In the genomic region with DNA sequence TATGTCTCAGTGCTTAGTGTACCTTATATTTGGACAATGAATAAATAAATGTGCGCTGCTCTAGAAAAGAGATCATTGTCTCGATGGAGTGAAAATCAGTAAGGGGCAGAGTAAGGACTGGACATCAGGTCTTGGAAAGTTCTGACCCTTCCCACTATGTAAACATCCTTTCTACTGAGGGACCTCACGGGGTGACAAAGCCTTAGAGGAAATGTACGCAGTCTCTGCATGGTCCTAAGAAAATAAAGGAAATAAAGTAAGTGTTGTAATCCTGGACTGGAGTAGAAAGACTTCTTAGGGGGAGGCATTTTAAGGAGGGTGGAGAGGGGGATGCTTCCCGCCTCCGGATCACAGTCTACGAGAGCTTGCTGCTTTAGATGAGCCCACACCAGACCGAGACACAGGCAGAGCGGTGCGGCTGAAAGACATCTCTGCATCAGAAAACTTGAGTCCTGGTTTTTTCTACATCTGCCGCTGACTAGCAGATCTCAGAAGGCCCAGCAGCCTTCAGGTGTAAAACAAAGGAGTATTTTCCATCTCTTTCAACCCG, we compare ENCODE assay signal across 23 cellular contexts. TPM values are rescaled to one million over a fixed set of nuclear protein-coding genes. Genes with fewer than 3 reads are reported as not detected.
DNase-seq lines count a peak whose midpoint lies in the region; ATAC-seq and TF ChIP-seq lines count a peak whose summit lies in the region.
"Had no signal": no experiment of that assay in that cellular context is flagged by ENCODE, and none has a peak within 500 bp of the region (broad histone marks: within the 10 kb centered on the region; RNA-seq: fewer than 3 reads in every experiment).

No MANE protein-coding gene starts in this region.

- H3K27me3 ChIP-seq in CD4-positive, alpha-beta T cell (ENCODE audit: control insufficient read depth, insufficient read depth, low read length): no peaks in the 10 kb centered on the region
- H3K27me3 ChIP-seq: BE2C had no signal

- H3K4me3 Mint-ChIP-seq in activated CD4-positive, alpha-beta T cell treated with anti-CD3 and anti-CD28 coated beads, Interleukin-2, amount 10 ng/mL, durations not matched to agents 7 days and 5 days: no peak overlapping the region
- peak overlapping the region; percentile 39 for H3K4me3 Mint-ChIP-seq in CD4-positive, alpha-beta T cell
- H3K4me3 Mint-ChIP-seq in activated naive CD8-positive, alpha-beta T cell treated with anti-CD3 and anti-CD28 coated beads for 36 hours: no peak overlapping the region
- H3K4me3 Mint-ChIP-seq in naive B cell: peak overlapping the region in 7 of 8 donors; percentile 17 to 92 (median 80)
- H3K4me3 Mint-ChIP-seq: activated CD4-positive, alpha-beta memory T cell treated with anti-CD3 and anti-CD28 coated beads for 36 hours; WTC11 had no signal

- peaks cover 29% of the 10 kb centered on the region for H3K4me1 Mint-ChIP-seq in activated CD4-positive, alpha-beta T cell treated with anti-CD3 and anti-CD28 coated beads, Interleukin-2, amount 10 ng/mL, durations not matched to agents 7 days and 5 days
- peaks cover 17% of the 10 kb centered on the region for H3K4me1 Mint-ChIP-seq in CD4-positive, alpha-beta T cell (ENCODE audit: low read depth)
- peaks cover 26% of the 10 kb centered on the region for H3K4me1 Mint-ChIP-seq in activated naive CD8-positive, alpha-beta T cell treated with anti-CD3 and anti-CD28 coated beads for 36 hours
- H3K4me1 Mint-ChIP-seq in naive B cell: peaks cover 14 to 28% (median 25%) of the 10 kb centered on the region in 3 donors

- peak overlapping the region; percentile 91 for H3K27ac Mint-ChIP-seq in activated CD4-positive, alpha-beta T cell treated with anti-CD3 and anti-CD28 coated beads, Interleukin-2, amount 10 ng/mL, durations not matched to agents 7 days and 5 days
- no peak overlapping the region for H3K27ac Mint-ChIP-seq in CD4-positive, alpha-beta T cell
- peak overlapping the region; percentile 84 for H3K27ac Mint-ChIP-seq in activated naive CD8-positive, alpha-beta T cell treated with anti-CD3 and anti-CD28 coated beads for 36 hours
- peak overlapping the region in 4 of 6 donors; percentile 8 to 81 (median 52) for H3K27ac Mint-ChIP-seq in naive B cell
- H3K27ac Mint-ChIP-seq: activated CD4-positive, alpha-beta memory T cell treated with anti-CD3 and anti-CD28 coated beads for 36 hours; WTC11 had no signal

- H3K36me3 Mint-ChIP-seq in activated CD4-positive, alpha-beta T cell treated with anti-CD3 and anti-CD28 coated beads, Interleukin-2, amount 10 ng/mL, durations not matched to agents 7 days and 5 days (ENCODE audit: low read depth): no peaks in the 10 kb centered on the region
- no peaks in the 10 kb centered on the region for H3K36me3 Mint-ChIP-seq in CD4-positive, alpha-beta T cell (ENCODE audit: low read depth)
- peaks cover 4% of the 10 kb centered on the region for H3K36me3 Mint-ChIP-seq in activated naive CD8-positive, alpha-beta T cell treated with anti-CD3 and anti-CD28 coated beads for 36 hours
- H3K36me3 Mint-ChIP-seq in naive B cell: no peaks in the 10 kb centered on the region
- H3K36me3 Mint-ChIP-seq: activated CD4-positive, alpha-beta memory T cell treated with anti-CD3 and anti-CD28 coated beads for 36 hours; WTC11 had no signal

- no peak for DNase-seq in activated CD4-positive, alpha-beta T cell treated with anti-CD3 and anti-CD28 coated beads, Interleukin-2, amount 10 ng/mL, durations not matched to agents 7 days and 5 days
- no peak for DNase-seq in activated CD4-positive, alpha-beta T cell treated with anti-CD3 and anti-CD28 coated beads for 1 hour
- DNase-seq in CD4-positive, alpha-beta T cell: no peak
- DNase-seq in activated naive CD8-positive, alpha-beta T cell treated with anti-CD3 and anti-CD28 coated beads for 36 hours: no peak
- DNase-seq in naive B cell (no peak), NCI-H2107 (lab: John Stamatoyannopoulos, UW) (no peak), dermis blood vessel endothelial cell (no peak), HuH-7 (ENCODE audit: low spot score) (no peak)
- DNase-seq: activated CD4-positive, alpha-beta memory T cell treated with anti-CD3 and anti-CD28 coated beads for 36 hours; activated naive CD4-positive, alpha-beta T cell; aorta; BE2C; central memory CD4-positive, alpha-beta T cell; H7; Karpas-422; kidney glomerular epithelial cell; mesenchymal stem cell; NCI-H1694 treated with DMSO at 0.1 percent for 48 hours; NCI-H2171 treated with DMSO at 0.1 percent for 48 hours; T1000 had no signal

- no peaks in the 10 kb centered on the region for H3K9me3 ChIP-seq in CD4-positive, alpha-beta T cell (ENCODE audit: control insufficient read depth, low read length)
- H3K9me3 ChIP-seq: A549, BE2C had no signal

- TF ChIP-seq CTCF in CD4-positive, alpha-beta T cell (IDR thresholded peaks at IDR 0.05): no peak

- no peak overlapping the region for H3K27ac ChIP-seq in CD4-positive, alpha-beta T cell (ENCODE audit: low read depth, low read length)
- H3K27ac ChIP-seq: A549, epithelial cell of prostate had no signal

- no peak for ATAC-seq in CD4-positive, alpha-beta T cell (ENCODE audit: poor library complexity)
- ATAC-seq in naive B cell (ENCODE audit: low read depth in 2 of 2): no peak
- ATAC-seq: A549, WTC11 had no signal

- intact Hi-C loops in CD4-positive, alpha-beta T cell (cut with DNase I, micrococcal nuclease): no loop called here

- H3K9me3 Mint-ChIP-seq in activated CD4-positive, alpha-beta T cell treated with anti-CD3 and anti-CD28 coated beads, Interleukin-2, amount 10 ng/mL, durations not matched to agents 7 days and 5 days: no peaks in the 10 kb centered on the region
- H3K9me3 Mint-ChIP-seq in CD4-positive, alpha-beta T cell: no peaks in the 10 kb centered on the region
- H3K9me3 Mint-ChIP-seq in activated naive CD8-positive, alpha-beta T cell treated with anti-CD3 and anti-CD28 coated beads for 36 hours: peaks cover 3% of the 10 kb centered on the region
- H3K9me3 Mint-ChIP-seq in naive B cell: no peaks in the 10 kb centered on the region
- H3K9me3 Mint-ChIP-seq: activated CD4-positive, alpha-beta memory T cell treated with anti-CD3 and anti-CD28 coated beads for 36 hours; WTC11 had no signal

- POLR2A ChIA-PET in activated CD4-positive, alpha-beta T cell treated with anti-CD3 and anti-CD28 coated beads, Interleukin-2, amount 10 ng/mL, durations not matched to agents 7 days and 5 days (lab: Charles Lee): no interaction called here
- POLR2A ChIA-PET in CD4-positive, alpha-beta T cell (lab: Charles Lee): no interaction called here

- H3K27me3 Mint-ChIP-seq in activated CD4-positive, alpha-beta T cell treated with anti-CD3 and anti-CD28 coated beads, Interleukin-2, amount 10 ng/mL, durations not matched to agents 7 days and 5 days: no peaks in the 10 kb centered on the region
- no peaks in the 10 kb centered on the region for H3K27me3 Mint-ChIP-seq in CD4-positive, alpha-beta T cell
- H3K27me3 Mint-ChIP-seq in activated naive CD8-positive, alpha-beta T cell treated with anti-CD3 and anti-CD28 coated beads for 36 hours: peaks cover 3% of the 10 kb centered on the region
- H3K27me3 Mint-ChIP-seq in naive B cell: no peaks in the 10 kb centered on the region

- CTCF ChIA-PET in activated CD4-positive, alpha-beta T cell treated with anti-CD3 and anti-CD28 coated beads, Interleukin-2, amount 10 ng/mL, durations not matched to agents 7 days and 5 days (lab: Charles Lee): no interaction called here
- CTCF ChIA-PET in CD4-positive, alpha-beta T cell (lab: Charles Lee): no interaction called here

RNA-seq across cellular contexts. Expression of a gene that starts 22.3 kb away (rescaled TPM):
- total RNA-seq in activated CD4-positive, alpha-beta T cell treated with anti-CD3 and anti-CD28 coated beads, Interleukin-2, amount 10 ng/mL, durations not matched to agents 7 days and 5 days: 1 to 10 TPM; 5.0 to 5.8 TPM
- 1 to 10 TPM; 6.3 to 7.4 TPM for total RNA-seq in CD4-positive, alpha-beta T cell
- 1 to 10 TPM; 4.6 to 4.7 TPM for total RNA-seq in activated naive CD8-positive, alpha-beta T cell treated with anti-CD3 and anti-CD28 coated beads for 36 hours
- polyA plus RNA-seq in naive B cell (ENCODE audit: low read depth in 6 of 6): 1 to 10 TPM; 1.1 to 4.0 (median 2.6) TPM
- 6.1 and 10.2 TPM in 2 replicates for total RNA-seq in dermis blood vessel endothelial cell

RNA-seq across cellular contexts. Expression of a gene that starts 55.1 kb away (rescaled TPM):
- under 1 TPM in 1 of 2 experiments, not detected in 1; 0.08 TPM for total RNA-seq in activated CD4-positive, alpha-beta T cell treated with anti-CD3 and anti-CD28 coated beads, Interleukin-2, amount 10 ng/mL, durations not matched to agents 7 days and 5 days
- under 1 TPM; 0.03 to 0.08 TPM for total RNA-seq in CD4-positive, alpha-beta T cell
- under 1 TPM; 0.08 to 0.10 TPM for total RNA-seq in activated naive CD8-positive, alpha-beta T cell treated with anti-CD3 and anti-CD28 coated beads for 36 hours
- polyA plus RNA-seq in naive B cell (ENCODE audit: low read depth in 6 of 6): not detected
- 196 and 425 TPM in 2 replicates for total RNA-seq in dermis blood vessel endothelial cell

Comparison
In these comparisons a context has a peak if more than half of its experiments do, and no peak if none do; other contexts are left out.
1. H3K4me3 Mint-ChIP-seq: peak in CD4-positive, alpha-beta T cell (single experiment) and naive B cell (7 of 8); none in activated CD4-positive, alpha-beta T cell treated with anti-CD3 and anti-CD28 coated beads, Interleukin-2, amount 10 ng/mL, durations not matched to agents 7 days and 5 days (single experiment) and activated naive CD8-positive, alpha-beta T cell treated with anti-CD3 and anti-CD28 coated beads for 36 hours (single experiment).
2. RNA of a gene that starts 55.1 kb away (total RNA-seq): 196 to 425 TPM in dermis blood vessel endothelial cell; 0.08 to 0.10 TPM in activated naive CD8-positive, alpha-beta T cell treated with anti-CD3 and anti-CD28 coated beads for 36 hours, 0.08 TPM in activated CD4-positive, alpha-beta T cell treated with anti-CD3 and anti-CD28 coated beads, Interleukin-2, amount 10 ng/mL, durations not matched to agents 7 days and 5 days and 0.03 to 0.08 TPM in CD4-positive, alpha-beta T cell; every median in the first group is over 100 times any median in the second.